ENCODE assay signal across 10 cellular contexts in the genomic region with DNA sequence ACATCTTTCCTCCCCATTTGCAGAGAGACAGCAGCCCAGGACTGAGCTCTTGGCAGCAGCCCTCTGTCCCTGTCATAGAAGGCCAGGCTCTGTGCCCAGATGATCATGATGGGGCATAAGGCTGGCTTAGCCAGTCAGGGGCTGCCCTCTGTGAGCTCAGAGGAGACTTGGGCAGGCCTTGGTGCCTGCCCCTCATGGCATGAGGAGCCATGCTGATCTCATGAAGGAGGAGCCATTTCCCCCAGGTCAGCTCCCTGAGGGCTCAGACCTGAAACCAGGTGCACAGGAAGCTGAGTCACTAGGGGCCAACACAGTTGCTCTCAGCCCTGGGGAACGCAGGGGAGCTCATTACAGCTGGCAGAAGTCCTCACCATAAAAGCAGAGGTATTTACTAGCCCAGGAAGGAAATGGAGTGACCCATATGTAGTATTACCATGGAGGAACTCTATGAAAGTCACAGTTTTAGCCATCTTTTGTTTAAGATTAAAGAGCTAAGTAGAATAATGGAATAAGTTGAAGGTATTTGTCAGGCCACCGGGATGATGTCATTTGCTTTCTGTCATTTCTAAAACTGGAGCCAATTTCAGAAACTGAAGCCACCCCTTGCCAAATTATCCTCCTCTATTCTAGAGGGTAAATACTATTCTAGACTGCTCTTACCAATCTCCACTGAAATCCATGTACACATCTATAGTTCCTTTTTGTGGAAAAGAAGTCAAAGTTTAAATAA.
DNase-seq lines count a peak whose midpoint lies in the region; ATAC-seq, FAIRE-seq and TF ChIP-seq lines count a peak whose summit lies in the region.
"Had no signal": no experiment of that assay in that cellular context is flagged by ENCODE, and none has a peak within 500 bp of the region (broad histone marks: within the 10 kb centered on the region; RNA-seq: fewer than 3 reads in every experiment).

No MANE protein-coding gene starts in this region.

- H3K36me3 ChIP-seq in body of pancreas (replicated peaks in 1 of 2; ENCODE audit: insufficient read depth in 1 of 2, low read depth in 2 of 2): no peaks in the 10 kb centered on the region

- H3K4me3 ChIP-seq in body of pancreas: no peak overlapping the region
- H3K4me3 ChIP-seq: dorsolateral prefrontal cortex, SK-N-MC had no signal

- peak overlapping the region in 2 of 4 donors; percentile 4 to 11 for H3K27ac ChIP-seq in body of pancreas
- H3K27ac ChIP-seq: dorsolateral prefrontal cortex, SK-N-MC had no signal

- TF ChIP-seq POLR2A in body of pancreas (IDR thresholded peaks at IDR 0.05): no peak

- no peak for TF ChIP-seq CTCF in body of pancreas (IDR thresholded peaks at IDR 0.05)

- peak; percentile 90 for FAIRE-seq in GM19239 (lab: Jason Lieb, UNC)

- DNase-seq in Daoy (ENCODE audit: low read depth) (peak; percentile 59), GM19239 (ENCODE audit: insufficient read length, low spot score) (peak; percentile 58), body of pancreas (peak in 1 of 4 donors; percentile 14), SHP77 treated with DMSO at 0.1 percent for 48 hours (lab: John Stamatoyannopoulos, UW) (no peak), dedifferentiated amniotic fluid mesenchymal stem cell (ENCODE audit: extremely low spot score) (no peak)
- no peak for DNase-seq in activated effector memory CD4-positive, alpha-beta T cell treated with anti-CD3 and anti-CD28 coated beads, Interleukin-2, amount 50 U/mL, for 16 hours
- DNase-seq in activated effector memory CD4-positive, alpha-beta T cell treated with Interleukin-2 at 50 U/mL for 16 hours: no peak

- intact Hi-C loops in body of pancreas (cut with DNase I): no loop called here

- peaks cover 15% of the 10 kb centered on the region for H3K4me1 ChIP-seq in body of pancreas

- WGBS in body of pancreas, 2 donors: 63 to 88% methylated on average over 2 of the region's 2 CpGs

- peak; percentile 96 for ATAC-seq in HG03064 (IDR thresholded peaks at IDR 0.05; ENCODE audit: low read depth, unreplicated experiment)
- peak; percentile 36 for ATAC-seq in body of pancreas

- H3K9me3 ChIP-seq in body of pancreas: no peaks in the 10 kb centered on the region

- H3K27me3 ChIP-seq in body of pancreas: no peaks in the 10 kb centered on the region
- H3K27me3 ChIP-seq: dorsolateral prefrontal cortex had no signal

Comparison
In these comparisons a context has a peak if more than half of its experiments do, and no peak if none do; other contexts are left out.
1. DNase-seq: peak in Daoy (single experiment) and GM19239 (single experiment); none in SHP77 treated with DMSO at 0.1 percent for 48 hours (single experiment), activated effector memory CD4-positive, alpha-beta T cell treated with anti-CD3 and anti-CD28 coated beads, Interleukin-2, amount 50 U/mL, for 16 hours (single experiment), dedifferentiated amniotic fluid mesenchymal stem cell (single experiment) and activated effector memory CD4-positive, alpha-beta T cell treated with Interleukin-2 at 50 U/mL for 16 hours (single experiment).